2 cellular contexts compared by ENCODE assay signal in the genomic region with DNA sequence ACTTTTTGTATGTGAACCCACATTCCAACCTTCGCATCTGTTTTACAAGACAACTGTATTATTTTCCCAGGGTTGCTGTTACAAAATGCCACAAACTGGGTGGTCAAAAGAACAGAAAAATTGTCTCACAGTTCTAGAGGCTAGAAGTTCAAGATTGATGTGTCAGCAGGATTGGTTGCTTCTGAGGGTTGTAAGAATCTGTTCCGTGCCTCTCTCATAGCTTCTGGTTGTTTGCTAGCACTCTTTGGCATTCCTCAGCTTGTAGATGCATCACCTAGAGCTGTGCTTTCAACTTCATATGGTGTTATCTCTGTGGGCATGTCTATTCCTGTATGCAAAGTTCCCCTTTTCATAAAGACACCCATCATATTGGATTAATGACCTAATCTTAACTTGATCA.
TF ChIP-seq lines count a peak whose summit lies in the region.

No MANE protein-coding gene starts in this region.

TF ChIP-seq in HepG2, 621 proteins besides CTCF, POLR2A, EP300 and RAD21:
- peak; percentile 80 for TF ChIP-seq MAFF (IDR thresholded peaks at IDR 0.05; ENCODE audit: low read depth, low read length)
- TF ChIP-seq BHLHE40 (IDR thresholded peaks at IDR 0.05; ENCODE audit: low read length): no peak
- peak; percentile 75 to 87 for TF ChIP-seq MAFK (conservative IDR thresholded peaks at IDR 0.05 in 1 of 2, IDR thresholded peaks at IDR 0.05 in 1 of 2; ENCODE audit: low read length in 2 of 2)

TF ChIP-seq in H1, 55 proteins besides CTCF, POLR2A, EP300 and RAD21:
- TF ChIP-seq JUND (IDR thresholded peaks at IDR 0.05; ENCODE audit: low read length): no peak
- TF ChIP-seq TAF7 (optimal IDR thresholded peaks at IDR 0.05; ENCODE audit: borderline replicate concordance, low read depth, low read length): no peak
- TF ChIP-seq YY1 (IDR thresholded peaks at IDR 0.05; ENCODE audit: low read depth, low read length): no peak
- TF ChIP-seq CTBP2 (IDR thresholded peaks at IDR 0.05; ENCODE audit: borderline replicate concordance, insufficient read depth, insufficient read length, low read length): no peak
- TF ChIP-seq HDAC2 (IDR thresholded peaks at IDR 0.05; ENCODE audit: borderline replicate concordance in 1 of 2, low read depth in 2 of 2, low read length in 2 of 2): no peak
- no peak for TF ChIP-seq HDAC6 (IDR thresholded peaks at IDR 0.05; ENCODE audit: low read depth, low read length)
- no peak for TF ChIP-seq GABPA (IDR thresholded peaks at IDR 0.05; ENCODE audit: borderline replicate concordance, insufficient read depth, low read length)
- no peak for TF ChIP-seq BRCA1 (IDR thresholded peaks at IDR 0.05; ENCODE audit: low read depth, low read length)
- no peak for TF ChIP-seq CBX5 (IDR thresholded peaks at IDR 0.05; ENCODE audit: low read depth, low read length)
- TF ChIP-seq NANOG (IDR thresholded peaks at IDR 0.05; ENCODE audit: insufficient read depth, low read depth, low read length, poor library complexity, severe bottlenecking): no peak
- no peak for TF ChIP-seq JUN (IDR thresholded peaks at IDR 0.05; ENCODE audit: low read depth, low read length)
- no peak for TF ChIP-seq PHF8 (conservative IDR thresholded peaks at IDR 0.05; ENCODE audit: low read depth, low read length)
- TF ChIP-seq SP1 (IDR thresholded peaks at IDR 0.05; ENCODE audit: low read depth, low read length): no peak
- TF ChIP-seq BACH1 (IDR thresholded peaks at IDR 0.05; ENCODE audit: low read length): no peak
- no peak for TF ChIP-seq E2F6 (IDR thresholded peaks at IDR 0.05)
- TF ChIP-seq KDM5A (IDR thresholded peaks at IDR 0.05; ENCODE audit: low read length): no peak
- TF ChIP-seq TBP (IDR thresholded peaks at IDR 0.05; ENCODE audit: low read depth, low read length): no peak
- TF ChIP-seq SUZ12 (IDR thresholded peaks at IDR 0.05; ENCODE audit: low read length): no peak
